Comparison of ENCODE assay signal across 1 cellular context in genomic region chr18:80161781-80162417, GRCh38.
TF ChIP-seq lines count a peak whose summit lies in the region.

No MANE protein-coding gene starts in this region.

TF ChIP-seq in K562, 482 proteins besides CTCF, POLR2A, EP300 and RAD21 (continued from another document):
- TF ChIP-seq PKNOX1 (IDR thresholded peaks at IDR 0.05) = peak; percentile 67; the same call in 1 of the 2 replicates
- TF ChIP-seq L3MBTL2 (IDR thresholded peaks at IDR 0.05) = peak; percentile 31; the same call in 1 of the 2 replicates
